Comparison of ENCODE assay signal across 8 cellular contexts in the genomic region with DNA sequence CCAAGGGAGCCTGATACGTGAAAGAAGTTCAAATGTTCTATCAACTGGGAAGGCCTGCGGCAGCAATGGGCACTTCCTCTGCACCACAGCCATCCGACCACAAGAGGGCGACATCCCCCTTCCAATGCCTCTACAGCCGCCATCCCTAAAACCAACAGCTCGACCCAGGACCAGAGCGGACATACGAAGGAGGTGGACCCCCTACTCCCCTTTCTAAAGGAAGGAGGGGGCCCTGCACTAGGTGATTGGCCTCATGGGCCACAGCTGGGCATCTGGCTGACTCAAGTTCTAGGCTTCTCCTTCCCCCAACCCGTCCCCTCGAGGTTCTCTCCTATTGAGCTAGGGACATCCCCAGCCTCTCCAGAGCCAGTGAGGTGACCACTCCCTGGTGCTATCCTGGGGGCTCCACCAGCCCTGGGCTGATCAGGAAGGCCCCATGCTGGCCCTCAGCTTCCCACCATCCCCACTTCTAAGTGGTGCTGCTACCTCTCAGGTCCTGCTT.
DNase-seq lines count a peak whose midpoint lies in the region; ATAC-seq and TF ChIP-seq lines count a peak whose summit lies in the region.

No MANE protein-coding gene starts in this region.

- no peak overlapping the region for H3K27ac ChIP-seq in OCI-LY3 (ENCODE audit: low read length)

- in situ Hi-C loops in GM13976 (cut with MboI; ENCODE audit: low sequenced_read_pairs, unreplicated experiment), result loop anchor here (25.0 kb wide), 2 partner anchors 102 to 277 kb away; a partner anchor contains a TSS

- H2AFZ ChIP-seq in OCI-LY3 (ENCODE audit: low read depth, low read length), result peak overlapping the region; percentile 93

- no peaks in the 10 kb centered on the region for H3K79me2 ChIP-seq in OCI-LY3 (ENCODE audit: low read length)

- peak overlapping the region; percentile 93 for H3K4me2 ChIP-seq in OCI-LY3 (ENCODE audit: low read length)

- H3K9me3 Mint-ChIP-seq in natural killer cell treated with Interleukin-12 subunit alpha and Interleukin-12 subunit beta and Interleukin-15 and Interleukin-18, amount 100 ng/mL, for 72 hours, result no peaks in the 10 kb centered on the region
- H3K9me3 Mint-ChIP-seq in stimulated activated naive B cell treated with anti-CD40 and anti-IgM and Interleukin-4, amounts not matched to agents 10 μg/mL and 1 μg/mL and 100 μg/mL, for 72 hours, result peaks cover 8% of the 10 kb centered on the region in 2 donors

- H3K4me1 Mint-ChIP-seq in natural killer cell treated with Interleukin-12 subunit alpha and Interleukin-12 subunit beta and Interleukin-15 and Interleukin-18, amount 100 ng/mL, for 72 hours (ENCODE audit: low read depth in 2 of 2), result peaks cover 11 to 25% of the 10 kb centered on the region in 2 donors
- peaks cover 14 to 31% of the 10 kb centered on the region in 2 donors for H3K4me1 Mint-ChIP-seq in stimulated activated naive B cell treated with anti-CD40 and anti-IgM and Interleukin-4, amounts not matched to agents 10 μg/mL and 1 μg/mL and 100 μg/mL, for 72 hours

- H3K36me3 Mint-ChIP-seq in natural killer cell treated with Interleukin-12 subunit alpha and Interleukin-12 subunit beta and Interleukin-15 and Interleukin-18, amount 100 ng/mL, for 72 hours, result peaks cover 4% of the 10 kb centered on the region
- H3K36me3 Mint-ChIP-seq in stimulated activated naive B cell treated with anti-CD40 and anti-IgM and Interleukin-4, amounts not matched to agents 10 μg/mL and 1 μg/mL and 100 μg/mL, for 72 hours, result peaks cover 1 to 13% of the 10 kb centered on the region in 2 donors

- 0 out of 2 replicates have a peak, but pooled peaks cover 4% of the 10 kb centered on the region for H3K4me1 ChIP-seq in OCI-LY3 (ENCODE audit: low read length)

- peak; percentile 67 for DNase-seq in A172 (ENCODE audit: low spot score)
- peak; percentile 86 for DNase-seq in GM13976 (ENCODE audit: low spot score)
- peak; percentile 64 for DNase-seq in activated T-cell treated with anti-CD3 and anti-CD28 coated beads for 4 hours
- peak; percentile 44 for DNase-seq in fibroblast of gingiva (ENCODE audit: low read depth)
- no peak for DNase-seq in natural killer cell treated with Interleukin-12 subunit alpha and Interleukin-12 subunit beta and Interleukin-15 and Interleukin-18, amount 100 ng/mL, for 72 hours (ENCODE audit: low spot score)
- peak; percentile 58 for DNase-seq in stimulated activated naive B cell treated with anti-CD40 and anti-IgM and Interleukin-4, amounts not matched to agents 10 μg/mL and 1 μg/mL and 100 μg/mL, for 72 hours

- peaks cover 0 to 11% of the 10 kb centered on the region in 2 donors for H3K27me3 Mint-ChIP-seq in natural killer cell treated with Interleukin-12 subunit alpha and Interleukin-12 subunit beta and Interleukin-15 and Interleukin-18, amount 100 ng/mL, for 72 hours
- peaks cover 5 to 7% of the 10 kb centered on the region in 2 donors for H3K27me3 Mint-ChIP-seq in stimulated activated naive B cell treated with anti-CD40 and anti-IgM and Interleukin-4, amounts not matched to agents 10 μg/mL and 1 μg/mL and 100 μg/mL, for 72 hours

- H4K20me1 ChIP-seq in OCI-LY3 (ENCODE audit: insufficient read depth, low read length), result no peaks in the 10 kb centered on the region

- no peaks in the 10 kb centered on the region for H3K36me3 ChIP-seq in OCI-LY3 (replicated peaks; ENCODE audit: low read depth, low read length)

- H3K4me3 Mint-ChIP-seq in natural killer cell treated with Interleukin-12 subunit alpha and Interleukin-12 subunit beta and Interleukin-15 and Interleukin-18, amount 100 ng/mL, for 72 hours, result no peak overlapping the region
- no peak overlapping the region for H3K4me3 Mint-ChIP-seq in stimulated activated naive B cell treated with anti-CD40 and anti-IgM and Interleukin-4, amounts not matched to agents 10 μg/mL and 1 μg/mL and 100 μg/mL, for 72 hours

- no peaks in the 10 kb centered on the region for H3K27me3 ChIP-seq in OCI-LY3 (ENCODE audit: low read depth, low read length)

- peak; percentile 56 for ATAC-seq in HG03565 (IDR thresholded peaks at IDR 0.05; ENCODE audit: unreplicated experiment)
- ATAC-seq in natural killer cell treated with Interleukin-12 subunit alpha and Interleukin-12 subunit beta and Interleukin-15 and Interleukin-18, amount 100 ng/mL, for 72 hours, result peak; percentile 63 to 83
- ATAC-seq in stimulated activated naive B cell treated with anti-CD40 and anti-IgM and Interleukin-4, amounts not matched to agents 10 μg/mL and 1 μg/mL and 100 μg/mL, for 72 hours (replicated peaks), result peak; percentile 73 to 74

- peak overlapping the region; percentile 50 for H3K9ac ChIP-seq in OCI-LY3 (ENCODE audit: low read length)

- TF ChIP-seq CTCF in GM13976 (IDR thresholded peaks at IDR 0.05; ENCODE audit: borderline replicate concordance, control extremely low read depth, extremely low read depth, insufficient read depth, missing control alignments), result peak; percentile 99
- peak; percentile 85 for TF ChIP-seq CTCF in OCI-LY3 (IDR thresholded peaks at IDR 0.05; ENCODE audit: low read depth, low read length)

- H3K4me3 ChIP-seq in OCI-LY3 (ENCODE audit: low read length), result peak overlapping the region; percentile 67

- H3K27ac Mint-ChIP-seq in natural killer cell treated with Interleukin-12 subunit alpha and Interleukin-12 subunit beta and Interleukin-15 and Interleukin-18, amount 100 ng/mL, for 72 hours, result no peak overlapping the region
- H3K27ac Mint-ChIP-seq in stimulated activated naive B cell treated with anti-CD40 and anti-IgM and Interleukin-4, amounts not matched to agents 10 μg/mL and 1 μg/mL and 100 μg/mL, for 72 hours, result peak overlapping the region; percentile 27

- no peaks in the 10 kb centered on the region for H3K9me3 ChIP-seq in OCI-LY3 (ENCODE audit: insufficient read depth, low read length)
